Comparison of ENCODE assay signal across 1 cellular context in the genomic region with DNA sequence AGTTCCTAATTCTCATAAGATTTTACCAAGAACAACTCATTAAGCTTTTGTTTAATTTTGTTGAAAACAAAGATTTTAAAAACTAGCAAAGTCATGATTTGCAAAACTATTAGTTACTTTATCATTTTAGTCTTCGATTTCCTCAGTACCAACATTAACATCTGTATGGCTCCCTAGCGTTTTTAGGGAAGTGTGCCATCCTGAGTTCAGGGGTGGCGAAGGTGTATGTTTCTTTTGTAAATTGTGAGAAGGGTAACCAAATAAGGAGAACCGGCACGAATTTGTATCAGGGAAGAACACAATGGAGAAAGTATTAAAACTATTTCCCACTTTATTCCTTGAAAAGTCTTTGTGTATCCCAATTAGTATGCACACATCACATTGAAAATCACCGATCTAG.
TF ChIP-seq lines count a peak whose summit lies in the region.

No MANE protein-coding gene starts in this region.

TF ChIP-seq in WTC11, 78 proteins besides CTCF, POLR2A, EP300 and RAD21 (continued from another document):
- TF ChIP-seq ZNF425 (CRISPR knock-in tag; conservative IDR thresholded peaks at IDR 0.05), result no peak
- no peak for TF ChIP-seq GTF2I (CRISPR knock-in tag; conservative IDR thresholded peaks at IDR 0.05)
- TF ChIP-seq, protein P1, sequence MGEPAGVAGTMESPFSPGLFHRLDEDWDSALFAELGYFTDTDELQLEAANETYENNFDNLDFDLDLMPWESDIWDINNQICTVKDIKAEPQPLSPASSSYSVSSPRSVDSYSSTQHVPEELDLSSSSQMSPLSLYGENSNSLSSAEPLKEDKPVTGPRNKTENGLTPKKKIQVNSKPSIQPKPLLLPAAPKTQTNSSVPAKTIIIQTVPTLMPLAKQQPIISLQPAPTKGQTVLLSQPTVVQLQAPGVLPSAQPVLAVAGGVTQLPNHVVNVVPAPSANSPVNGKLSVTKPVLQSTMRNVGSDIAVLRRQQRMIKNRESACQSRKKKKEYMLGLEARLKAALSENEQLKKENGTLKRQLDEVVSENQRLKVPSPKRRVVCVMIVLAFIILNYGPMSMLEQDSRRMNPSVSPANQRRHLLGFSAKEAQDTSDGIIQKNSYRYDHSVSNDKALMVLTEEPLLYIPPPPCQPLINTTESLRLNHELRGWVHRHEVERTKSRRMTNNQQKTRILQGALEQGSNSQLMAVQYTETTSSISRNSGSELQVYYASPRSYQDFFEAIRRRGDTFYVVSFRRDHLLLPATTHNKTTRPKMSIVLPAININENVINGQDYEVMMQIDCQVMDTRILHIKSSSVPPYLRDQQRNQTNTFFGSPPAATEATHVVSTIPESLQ (CRISPR knock-in tag; IDR thresholded peaks at IDR 0.05), result no peak
